In the genomic region with DNA sequence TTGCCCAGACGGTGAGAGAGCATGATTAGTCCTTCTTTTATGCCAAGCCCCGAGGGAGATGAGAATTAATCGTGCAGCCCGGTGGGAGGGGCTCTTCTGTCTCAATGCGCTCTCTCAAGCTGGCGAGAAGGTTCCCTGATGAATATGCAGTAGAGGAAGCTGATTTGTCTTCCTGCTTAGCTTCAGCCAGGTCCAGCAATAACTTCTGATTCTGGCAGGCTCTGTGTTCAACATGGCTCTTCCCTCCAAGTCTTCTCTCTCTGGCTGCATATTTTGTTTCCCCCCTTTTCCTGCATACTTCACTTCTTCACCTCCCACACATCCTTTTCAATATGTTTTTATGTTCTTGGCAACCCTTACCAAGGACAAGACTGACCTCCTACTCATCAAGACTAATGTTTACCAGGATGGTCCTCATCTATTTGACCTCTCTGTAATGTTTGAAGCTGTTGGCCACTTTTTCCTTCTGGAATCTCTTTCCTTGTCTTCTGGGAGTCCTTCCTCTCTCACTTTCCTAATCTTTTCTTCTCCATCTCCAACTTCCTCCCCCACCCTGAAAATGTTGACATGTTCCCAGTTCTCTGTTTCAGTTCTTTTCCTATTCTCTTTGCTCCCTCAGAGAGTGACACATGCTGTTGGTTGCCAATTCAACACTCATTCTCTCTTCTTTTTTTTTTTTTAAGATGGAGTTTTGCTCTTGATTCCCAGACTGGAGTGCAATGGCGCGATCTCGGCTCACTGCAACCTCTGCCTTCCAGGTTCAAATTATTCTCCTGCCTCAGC, we compare ENCODE assay signal across 14 cellular contexts. TPM values are rescaled to one million over a fixed set of nuclear protein-coding genes. Genes with fewer than 3 reads are reported as not detected.
A peak's percentile ranks its signal among the peaks of the same experiment; 100 is the strongest.
DNase-seq lines count a peak whose midpoint lies in the region; ATAC-seq, FAIRE-seq and TF ChIP-seq lines count a peak whose summit lies in the region.
"Had no signal": no experiment of that assay in that cellular context is flagged by ENCODE, and none has a peak within 500 bp of the region (broad histone marks: within the 10 kb centered on the region; RNA-seq: fewer than 3 reads in every experiment).

No MANE protein-coding gene starts in this region.

- H3K36me3 ChIP-seq in left lung: no peaks in the 10 kb centered on the region
- H3K36me3 ChIP-seq: suprapubic skin had no signal

- no peaks in the 10 kb centered on the region for H3K27me3 ChIP-seq in left lung
- H3K27me3 ChIP-seq: suprapubic skin had no signal

- H3K4me3 Mint-ChIP-seq in naive thymus-derived CD8-positive, alpha-beta T cell: no peak overlapping the region

- no peak for FAIRE-seq in GM19239 (lab: Jason Lieb, UNC)

- POLR2A ChIA-PET in naive thymus-derived CD8-positive, alpha-beta T cell (lab: Charles Lee): no interaction called here

- ATAC-seq in Right ventricle myocardium inferior (peak; percentile 81), left lung (peak; percentile 41)
- no peak for ATAC-seq in naive thymus-derived CD8-positive, alpha-beta T cell

- H3K27me3 Mint-ChIP-seq in naive thymus-derived CD8-positive, alpha-beta T cell: peaks cover 14 to 43% (median 17%) of the 10 kb centered on the region in 5 donors

- no peak overlapping the region for H3K27ac ChIP-seq in left lung

- no peaks in the 10 kb centered on the region for H3K9me3 ChIP-seq in left lung
- H3K9me3 ChIP-seq: suprapubic skin had no signal

- H3K4me1 Mint-ChIP-seq in naive thymus-derived CD8-positive, alpha-beta T cell: no peaks in the 10 kb centered on the region

- DNase-seq in Right ventricle myocardium inferior (ENCODE audit: missing footprints) (no peak), cardiac septum (ENCODE audit: low spot score) (no peak), astrocyte of the hippocampus (ENCODE audit: low read depth, low spot score) (peak; percentile 65), left lung (no peak), EL (no peak), GM19239 (ENCODE audit: insufficient read length, low spot score) (no peak), mesenteric fat pad (ENCODE audit: low spot score) (no peak)
- DNase-seq in naive thymus-derived CD8-positive, alpha-beta T cell: no peak
- DNase-seq: activated CD4-positive, alpha-beta T cell treated with anti-CD3 and anti-CD28 coated beads for 1 hour; GF-D8; naive B cell; SIG-M5; stimulated activated CD4-positive, alpha-beta T cell treated with anti-CD3 and anti-CD28 coated beads, Interleukin-4, amount 100 ng/mL, for 24 hours had no signal

- no peaks in the 10 kb centered on the region for H3K9me3 Mint-ChIP-seq in naive thymus-derived CD8-positive, alpha-beta T cell
- H3K9me3 Mint-ChIP-seq: naive B cell had no signal

- no peaks in the 10 kb centered on the region for H3K36me3 Mint-ChIP-seq in naive thymus-derived CD8-positive, alpha-beta T cell
- H3K36me3 Mint-ChIP-seq: naive B cell had no signal

- H3K4me3 ChIP-seq in left lung: no peak overlapping the region
- H3K4me3 ChIP-seq: suprapubic skin had no signal

- H3K4me1 ChIP-seq in left lung: peaks cover 0 to 9% of the 10 kb centered on the region in 2 donors

- no peak for TF ChIP-seq CTCF in left lung (IDR thresholded peaks at IDR 0.05)

- peak overlapping the region in 1 of 10 donors; percentile 3 for H3K27ac Mint-ChIP-seq in naive thymus-derived CD8-positive, alpha-beta T cell

- intact Hi-C loops in Right ventricle myocardium inferior (cut with DNase I) (no loop called here), cardiac septum (cut with DNase I) (no loop called here), left lung (cut with DNase I) (no loop called here)

RNA-seq across cellular contexts. Expression of a gene that starts 33.1 kb away (rescaled TPM):
- total RNA-seq in Right ventricle myocardium inferior: 8.4 TPM
- total RNA-seq in cardiac septum: 4.4 TPM
- total RNA-seq in left lung: 10 to 100 TPM in 1 of 2 donors, 1 to 10 TPM in 1; 9.9 to 13.0 TPM
- total RNA-seq in mesenteric fat pad: 18.0 TPM
- total RNA-seq in naive thymus-derived CD8-positive, alpha-beta T cell: 1 to 10 TPM; 1.6 to 2.4 TPM
- 1 to 10 TPM; 1.1 to 3.2 (median 2.2) TPM for polyA plus RNA-seq in naive thymus-derived CD8-positive, alpha-beta T cell

RNA-seq across cellular contexts. Expression of a gene that starts 51.8 kb away (rescaled TPM):
- total RNA-seq in Right ventricle myocardium inferior (22.3 TPM), cardiac septum (32.7 TPM), left lung (10 to 100 TPM; 46.6 to 61.2 TPM), mesenteric fat pad (37.0 TPM)
- total RNA-seq in naive thymus-derived CD8-positive, alpha-beta T cell: 10 to 100 TPM; 67.1 to 81.0 TPM
- polyA plus RNA-seq in naive thymus-derived CD8-positive, alpha-beta T cell: 10 to 100 TPM; 16.3 to 28.4 (median 28.2) TPM

Comparison
In these comparisons a context has a peak if more than half of its experiments do, and no peak if none do; other contexts are left out.
1. ATAC-seq: peak in Right ventricle myocardium inferior (single experiment) and left lung (single experiment); none in naive thymus-derived CD8-positive, alpha-beta T cell (0 of 2).